8 cellular contexts compared by ENCODE assay signal in the genomic region with DNA sequence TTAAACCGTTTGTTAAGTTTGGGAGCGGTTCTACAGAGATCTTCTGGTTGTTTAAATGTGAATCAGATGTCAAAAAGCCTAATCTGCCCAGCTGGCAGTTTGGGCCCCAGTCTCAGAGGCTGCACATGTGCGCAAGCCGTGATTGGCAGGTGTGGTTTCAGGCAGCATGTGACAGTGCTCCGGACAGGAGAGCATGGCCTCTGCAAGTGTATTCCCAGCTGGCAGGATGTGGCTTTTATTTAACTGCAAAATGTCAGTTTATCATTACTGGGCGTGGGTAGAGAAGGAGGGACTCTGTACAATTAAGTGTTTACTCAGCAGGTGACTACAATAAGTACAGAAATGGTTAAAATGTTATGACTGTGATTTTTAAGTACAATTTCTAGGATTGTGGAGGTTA.
DNase-seq lines count a peak whose midpoint lies in the region; ATAC-seq, FAIRE-seq and TF ChIP-seq lines count a peak whose summit lies in the region.

No MANE protein-coding gene starts in this region.

- WGBS in psoas muscle, 3 donors = 23 to 37% (median 26%) methylated on average over 6 of the region's 6 CpGs

- H3K36me3 ChIP-seq in breast epithelium (no peaks in the 10 kb centered on the region), psoas muscle (ENCODE audit: insufficient read depth in 1 of 2, low read depth in 1 of 2) (no peaks in the 10 kb centered on the region)

- H3K9me3 Mint-ChIP-seq in MCF 10A (ENCODE audit: unreplicated experiment) = no peaks in the 10 kb centered on the region
- H3K9me3 Mint-ChIP-seq in activated naive CD8-positive, alpha-beta T cell treated with anti-CD3 and anti-CD28 coated beads, Interleukin-2, amount 50 U/mL, for 24 hours = no peaks in the 10 kb centered on the region

- H3K27ac Mint-ChIP-seq in MCF 10A (ENCODE audit: low read depth, unreplicated experiment) = no peak overlapping the region
- H3K27ac Mint-ChIP-seq in activated naive CD8-positive, alpha-beta T cell treated with anti-CD3 and anti-CD28 coated beads, Interleukin-2, amount 50 U/mL, for 24 hours = peak overlapping the region; percentile 81

- peaks cover 5% of the 10 kb centered on the region for H3K4me1 Mint-ChIP-seq in MCF 10A (ENCODE audit: insufficient read depth, unreplicated experiment)
- H3K4me1 Mint-ChIP-seq in activated naive CD8-positive, alpha-beta T cell treated with anti-CD3 and anti-CD28 coated beads, Interleukin-2, amount 50 U/mL, for 24 hours = peaks cover 25% of the 10 kb centered on the region

- H3K27me3 ChIP-seq in breast epithelium (no peaks in the 10 kb centered on the region), psoas muscle (ENCODE audit: insufficient read depth in 3 of 3, low read length in 2 of 3) (no peaks in the 10 kb centered on the region)

- no peaks in the 10 kb centered on the region for H3K9me3 ChIP-seq in breast epithelium
- H3K9me3 ChIP-seq in psoas muscle = no peaks in the 10 kb centered on the region

- TF ChIP-seq CTCF in breast epithelium (IDR thresholded peaks at IDR 0.05) = no peak
- no peak for TF ChIP-seq CTCF in MCF 10A (IDR thresholded peaks at IDR 0.05; ENCODE audit: unreplicated experiment)
- TF ChIP-seq CTCF in psoas muscle (IDR thresholded peaks at IDR 0.05) = no peak

- no peak for TF ChIP-seq POLR2A in breast epithelium (IDR thresholded peaks at IDR 0.05)

- ATAC-seq in HG02623 (IDR thresholded peaks at IDR 0.05; ENCODE audit: unreplicated experiment) (peak; percentile 81), psoas muscle (peak in 3 of 4 donors; percentile 63 to 83 (median 69))
- ATAC-seq in activated naive CD8-positive, alpha-beta T cell treated with anti-CD3 and anti-CD28 coated beads, Interleukin-2, amount 50 U/mL, for 24 hours = peak; percentile 67

- CTCF ChIA-PET in MCF 10A (lab: Yijun Ruan, JAX) = no interaction called here

- intact Hi-C loops in breast epithelium (cut with DNase I; ENCODE audit: low total_unique reads) (no loop called here), MCF 10A (cut with micrococcal nuclease) (no loop called here), psoas muscle (cut with DNase I) (loop anchor here in 1 of 2 donors (5.0 kb wide), 1 partner anchor 78 kb away; a partner anchor contains a TSS)

- H3K4me3 Mint-ChIP-seq in MCF 10A (ENCODE audit: unreplicated experiment) = no peak overlapping the region
- peak overlapping the region; percentile 39 for H3K4me3 Mint-ChIP-seq in activated naive CD8-positive, alpha-beta T cell treated with anti-CD3 and anti-CD28 coated beads, Interleukin-2, amount 50 U/mL, for 24 hours

- H3K4me3 ChIP-seq in breast epithelium (no peak overlapping the region), psoas muscle (peak overlapping the region; percentile 7)

- no peaks in the 10 kb centered on the region for H3K27me3 Mint-ChIP-seq in MCF 10A (ENCODE audit: insufficient read depth, unreplicated experiment)
- H3K27me3 Mint-ChIP-seq in activated naive CD8-positive, alpha-beta T cell treated with anti-CD3 and anti-CD28 coated beads, Interleukin-2, amount 50 U/mL, for 24 hours = no peaks in the 10 kb centered on the region

- H3K36me3 Mint-ChIP-seq in MCF 10A (ENCODE audit: insufficient read depth, unreplicated experiment) = no peaks in the 10 kb centered on the region
- no peaks in the 10 kb centered on the region for H3K36me3 Mint-ChIP-seq in activated naive CD8-positive, alpha-beta T cell treated with anti-CD3 and anti-CD28 coated beads, Interleukin-2, amount 50 U/mL, for 24 hours (ENCODE audit: low read depth)

- H3K27ac ChIP-seq in breast epithelium (peak overlapping the region; percentile 43 to 68), psoas muscle (peak overlapping the region; percentile 47)

- no peak for FAIRE-seq in RCC 7860 (lab: Jason Lieb, UNC)

- H3K4me1 ChIP-seq in breast epithelium = no peaks in the 10 kb centered on the region
- peaks cover 21% of the 10 kb centered on the region for H3K4me1 ChIP-seq in psoas muscle

- DNase-seq in breast epithelium (ENCODE audit: low spot score in 2 of 2) (no peak), MCF 10A (ENCODE audit: unreplicated experiment) (no peak), NCI-H2081 (lab: John Stamatoyannopoulos, UW) (peak; percentile 55 to 92), psoas muscle (no peak), SKM-1 (lab: John Stamatoyannopoulos, UW; ENCODE audit: unreplicated experiment) (no peak), RCC 7860 (ENCODE audit: low spot score) (no peak)
- DNase-seq in activated naive CD8-positive, alpha-beta T cell treated with anti-CD3 and anti-CD28 coated beads, Interleukin-2, amount 50 U/mL, for 24 hours = peak; percentile 38

- POLR2A ChIA-PET in MCF 10A (lab: Yijun Ruan, JAX) = no interaction called here

- BruUV-seq in MCF 10A (replicated peaks; lab: Mats Ljungman, UMichigan) = no TSS peak

Comparison
In these comparisons a context has a peak if more than half of its experiments do, and no peak if none do; other contexts are left out.
1. DNase-seq: peak in NCI-H2081 (2 of 2) and activated naive CD8-positive, alpha-beta T cell treated with anti-CD3 and anti-CD28 coated beads, Interleukin-2, amount 50 U/mL, for 24 hours (single experiment); none in breast epithelium (0 of 2), MCF 10A (single experiment), psoas muscle (0 of 2), SKM-1 (single experiment) and RCC 7860 (single experiment).
2. Peak in every context shown above with its lines, with median percentiles within 50 percentile points of each other: ATAC-seq.